ENCODE assay signal across 20 cellular contexts in the genomic region with DNA sequence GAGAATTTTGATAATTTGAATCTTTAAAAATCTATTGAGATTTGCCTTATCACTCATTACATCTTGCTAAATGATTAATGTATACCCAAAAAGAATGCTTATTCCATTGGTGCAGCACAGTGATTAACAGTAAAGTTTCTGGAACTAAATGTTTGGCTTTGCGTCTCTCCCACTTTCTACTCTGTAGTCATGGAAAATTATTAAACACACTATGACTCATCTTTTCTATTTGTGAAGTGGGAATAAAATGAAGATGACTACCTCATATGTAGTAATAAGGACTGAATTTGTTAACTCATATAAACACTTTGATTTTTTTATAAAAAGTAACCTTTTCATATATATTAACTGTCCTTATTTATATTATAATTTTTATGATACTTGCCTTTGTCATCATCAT.
DNase-seq lines count a peak whose midpoint lies in the region; ATAC-seq, FAIRE-seq and TF ChIP-seq lines count a peak whose summit lies in the region.
"Had no signal": no experiment of that assay in that cellular context is flagged by ENCODE, and none has a peak within 500 bp of the region (broad histone marks: within the 10 kb centered on the region; RNA-seq: fewer than 3 reads in every experiment).

No MANE protein-coding gene starts in this region.

- H3K9ac ChIP-seq in H9 (ENCODE audit: extremely low read depth, insufficient read length, low read length): no peak overlapping the region
- H3K9ac ChIP-seq: KMS-11 had no signal

- FAIRE-seq in A549 (lab: Jason Lieb, UNC): no peak

- H3K27me3 ChIP-seq in brain microvascular endothelial cell (replicated peaks) (no peaks in the 10 kb centered on the region), H9 (ENCODE audit: insufficient read depth, low read length) (no peaks in the 10 kb centered on the region)
- H3K27me3 ChIP-seq: SJSA1 had no signal

- H4K20me1 ChIP-seq in OCI-LY7 (ENCODE audit: insufficient read depth, low read length) (no peaks in the 10 kb centered on the region), H9 (ENCODE audit: control insufficient read depth, insufficient read depth, insufficient read length) (no peaks in the 10 kb centered on the region)

- TF ChIP-seq POLR2A in A549 (IDR thresholded peaks at IDR 0.05; ENCODE audit: low read length): no peak

- peaks cover 0 to 4% of the 10 kb centered on the region in 2 experiments; a peak in 1 of 5 replicates for H3K9me3 Mint-ChIP-seq in H9

- H3K27ac Mint-ChIP-seq in H9: no peak overlapping the region
- H3K27ac Mint-ChIP-seq: B cell had no signal

- no peak overlapping the region for H3K56ac ChIP-seq in H9 (ENCODE audit: insufficient read length, low read depth, low read length)

- TF ChIP-seq CTCF in A549 (IDR thresholded peaks at IDR 0.05): no peak
- TF ChIP-seq CTCF in astrocyte of the spinal cord (IDR thresholded peaks at IDR 0.05; ENCODE audit: low read depth, low read length): no peak
- no peak for TF ChIP-seq CTCF in OCI-LY7 (conservative IDR thresholded peaks at IDR 0.05; ENCODE audit: low read length)
- no peak for TF ChIP-seq CTCF in brain microvascular endothelial cell (IDR thresholded peaks at IDR 0.05; ENCODE audit: low read depth, low read length, missing control alignments)
- no peak for TF ChIP-seq CTCF in H9 (conservative IDR thresholded peaks at IDR 0.05)

- H2BK15ac ChIP-seq in H9 (ENCODE audit: low read depth, low read length): no peak overlapping the region

- H3K36me3 Mint-ChIP-seq in H9 (ENCODE audit: insufficient read depth in 1 of 3, low read depth in 3 of 3): no peaks in the 10 kb centered on the region

- H2BK5ac ChIP-seq in H9 (ENCODE audit: insufficient read length, low read length): no peak overlapping the region

- no TSS peak for BruUV-seq in OCI-LY7 (replicated peaks; lab: Mats Ljungman, UMichigan)

- CTCF ChIA-PET in A549 (lab: Yijun Ruan, JAX) (no interaction called here), OCI-LY7 (lab: Charles Lee; ENCODE audit: unreplicated experiment) (no interaction called here)

- POLR2A ChIA-PET in A549 (lab: Yijun Ruan, JAX): no interaction called here
- POLR2A ChIA-PET in OCI-LY7 (lab: Charles Lee): no interaction called here

- in situ Hi-C loops in astrocyte of the spinal cord (cut with HindIII; ENCODE audit: low sequenced_read_pairs): no loop called here
- in situ Hi-C loops in brain microvascular endothelial cell (cut with HindIII; ENCODE audit: low pct_ligation_motif_present, low sequenced_read_pairs): no loop called here

- no peaks in the 10 kb centered on the region for H3K79me1 ChIP-seq in H9 (ENCODE audit: insufficient read depth, low read depth, low read length, poor library complexity, severe bottlenecking)

- H3K27ac ChIP-seq in A549 (no peak overlapping the region), OCI-LY7 (ENCODE audit: low read depth, low read length, poor library complexity, severe bottlenecking) (no peak overlapping the region), brain microvascular endothelial cell (no peak overlapping the region), H9 (ENCODE audit: insufficient read length, low read depth, low read length) (no peak overlapping the region)
- H3K27ac ChIP-seq: 22Rv1, KMS-11, PC-9, SJSA1 had no signal

- no peak overlapping the region for H2BK12ac ChIP-seq in H9 (ENCODE audit: insufficient read length, low read depth, low read length)

- H3K4me3 Mint-ChIP-seq in H9: no peak overlapping the region
- H3K4me3 Mint-ChIP-seq: B cell had no signal

- no peak for ATAC-seq in A549
- ATAC-seq: HCT116 had no signal

- H2AK5ac ChIP-seq in H9 (ENCODE audit: insufficient read length, low read length): no peak overlapping the region

- H3K18ac ChIP-seq in H9 (ENCODE audit: insufficient read length, low read depth, low read length): no peak overlapping the region

- no peak overlapping the region for H3K23ac ChIP-seq in H9 (ENCODE audit: insufficient read length, low read depth, low read length)

- H3K4ac ChIP-seq in H9 (ENCODE audit: low read depth, low read length): no peak overlapping the region

- H3K79me2 ChIP-seq in OCI-LY7 (ENCODE audit: insufficient read depth, low read depth, low read length) (no peaks in the 10 kb centered on the region), H9 (ENCODE audit: insufficient read depth, low read length) (no peaks in the 10 kb centered on the region)

- no peak overlapping the region for H4K91ac ChIP-seq in H9 (ENCODE audit: insufficient read length, low read depth, low read length)

- H3K9me2 ChIP-seq in OCI-LY7 (ENCODE audit: insufficient read depth, low read length): no peaks in the 10 kb centered on the region

- no peak overlapping the region for H2BK120ac ChIP-seq in H9 (ENCODE audit: low read depth, low read length, poor library complexity, severe bottlenecking)

- H4K5ac ChIP-seq in H9 (ENCODE audit: insufficient read length, low read depth, low read length): no peak overlapping the region

- H4K8ac ChIP-seq in H9 (replicated peaks; ENCODE audit: insufficient read length, low read depth, low read length): no peak overlapping the region

- no peak overlapping the region for H3K4me2 ChIP-seq in A549
- H3K4me2 ChIP-seq in OCI-LY7 (ENCODE audit: low read length): no peak overlapping the region
- no peak overlapping the region for H3K4me2 ChIP-seq in H9 (ENCODE audit: insufficient read depth, insufficient read length, low read length)
- H3K4me2 ChIP-seq: KMS-11, PC-9 had no signal

- intact Hi-C loops in OCI-LY7 (cut with micrococcal nuclease; ENCODE audit: unreplicated experiment): no loop called here
- intact Hi-C loops in cardiac septum (cut with DNase I): no loop called here

- no peaks in the 10 kb centered on the region for H3K27me3 Mint-ChIP-seq in H9 (ENCODE audit: low read depth)
- H3K27me3 Mint-ChIP-seq: B cell had no signal

- H3K9me3 ChIP-seq in A549 (no peaks in the 10 kb centered on the region), OCI-LY7 (ENCODE audit: low read length) (no peaks in the 10 kb centered on the region), H9 (ENCODE audit: control insufficient read depth, low read depth, low read length) (no peaks in the 10 kb centered on the region)
- H3K9me3 ChIP-seq: SJSA1 had no signal

- TF ChIP-seq RAD21 in A549 (conservative IDR thresholded peaks at IDR 0.05 in 1 of 2, IDR thresholded peaks at IDR 0.05 in 1 of 2): no peak

- H2AFZ ChIP-seq in OCI-LY7 (ENCODE audit: low read length): no peak overlapping the region
- H2AFZ ChIP-seq in H9 (ENCODE audit: low read length): no peak overlapping the region
- H2AFZ ChIP-seq: PC-9 had no signal

- H3K4me1 Mint-ChIP-seq in H9: no peaks in the 10 kb centered on the region
- H3K4me1 Mint-ChIP-seq: B cell had no signal

- DNase-seq in A549 (ENCODE audit: low read depth in 1 of 2, low spot score in 1 of 2): no peak
- peak; percentile 43 for DNase-seq in LHCN-M2 (ENCODE audit: low read depth)
- peak; percentile 9 for DNase-seq in astrocyte of the spinal cord (ENCODE audit: low read depth, low spot score)
- DNase-seq in kidney glomerular epithelial cell (lab: John Stamatoyannopoulos, UW): peak; percentile 13
- DNase-seq in OCI-LY7 (ENCODE audit: low spot score): no peak
- DNase-seq in brain microvascular endothelial cell: no peak
- DNase-seq in cardiac septum (ENCODE audit: low spot score): no peak
- DNase-seq in H9: no peak
- DNase-seq: GF-D8, NCI-H1048, NCI-H1436, NCI-H1930, NCI-H226, NCI-H524 treated with DMSO at 0.1 percent for 48 hours, PC-9 had no signal

- no peak overlapping the region for H3K14ac ChIP-seq in H9 (ENCODE audit: insufficient read depth, low read length)

- TF ChIP-seq EP300 in A549 (IDR thresholded peaks at IDR 0.05): no peak

- no peak overlapping the region for H3T11ph ChIP-seq in H9 (ENCODE audit: low read length)

- H3K36me3 ChIP-seq in OCI-LY7 (ENCODE audit: insufficient read depth, low read length) (no peaks in the 10 kb centered on the region), brain microvascular endothelial cell (replicated peaks) (no peaks in the 10 kb centered on the region)
- H3K36me3 ChIP-seq: SJSA1 had no signal

- 41% methylated on average over 1 of the region's 1 CpG for WGBS in A549 (ENCODE audit: missing lambda C conversion rate)
- WGBS in H9 (ENCODE audit: extremely low coverage, insufficient read length, low lambda C conversion rate): no CpG with 5 or more reads among the region's 1 CpG

- peaks cover 4% of the 10 kb centered on the region; the same call in 1 of the 3 replicates for H3K4me1 ChIP-seq in A549
- no peaks in the 10 kb centered on the region for H3K4me1 ChIP-seq in OCI-LY7 (ENCODE audit: insufficient read depth, low read length, poor library complexity, severe bottlenecking)
- H3K4me1 ChIP-seq in H9 (ENCODE audit: insufficient read depth, low read length): no peaks in the 10 kb centered on the region
- H3K4me1 ChIP-seq: SJSA1 had no signal

- H3K4me3 ChIP-seq in A549 (no peak overlapping the region), astrocyte of the spinal cord (ENCODE audit: low read depth, low read length) (no peak overlapping the region), OCI-LY7 (ENCODE audit: low read depth, low read length, poor library complexity, severe bottlenecking) (no peak overlapping the region), brain microvascular endothelial cell (ENCODE audit: low read depth, low read length) (no peak overlapping the region)
- H3K4me3 ChIP-seq: PC-9, SJSA1 had no signal

- H3K23me2 ChIP-seq in H9 (ENCODE audit: insufficient read length, low read depth, low read length, poor library complexity, severe bottlenecking): no peaks in the 10 kb centered on the region

- no peak overlapping the region for H2BK20ac ChIP-seq in H9 (ENCODE audit: low read depth, low read length, poor library complexity, severe bottlenecking)

TF ChIP-seq in A549, 52 proteins besides CTCF, POLR2A, EP300 and RAD21:
- TF ChIP-seq, protein P1, sequence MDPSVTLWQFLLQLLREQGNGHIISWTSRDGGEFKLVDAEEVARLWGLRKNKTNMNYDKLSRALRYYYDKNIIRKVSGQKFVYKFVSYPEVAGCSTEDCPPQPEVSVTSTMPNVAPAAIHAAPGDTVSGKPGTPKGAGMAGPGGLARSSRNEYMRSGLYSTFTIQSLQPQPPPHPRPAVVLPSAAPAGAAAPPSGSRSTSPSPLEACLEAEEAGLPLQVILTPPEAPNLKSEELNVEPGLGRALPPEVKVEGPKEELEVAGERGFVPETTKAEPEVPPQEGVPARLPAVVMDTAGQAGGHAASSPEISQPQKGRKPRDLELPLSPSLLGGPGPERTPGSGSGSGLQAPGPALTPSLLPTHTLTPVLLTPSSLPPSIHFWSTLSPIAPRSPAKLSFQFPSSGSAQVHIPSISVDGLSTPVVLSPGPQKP (IDR thresholded peaks at IDR 0.05; ENCODE audit: low read depth, low read length): no peak
- TF ChIP-seq NPAS2 (CRISPR knock-in tag; IDR thresholded peaks at IDR 0.05; ENCODE audit: borderline replicate concordance) (no peak), FOSL2 (IDR thresholded peaks at IDR 0.05) (no peak), FOSL2 (CRISPR knock-in tag; IDR thresholded peaks at IDR 0.05) (peak; percentile 74)

Comparison
In these comparisons a context has a peak if more than half of its experiments do, and no peak if none do; other contexts are left out.
1. DNase-seq: peak in LHCN-M2 (single experiment), astrocyte of the spinal cord (single experiment) and kidney glomerular epithelial cell (single experiment); none in A549 (0 of 2), OCI-LY7 (single experiment), brain microvascular endothelial cell (single experiment), cardiac septum (single experiment) and H9 (single experiment).